In the genomic region with DNA sequence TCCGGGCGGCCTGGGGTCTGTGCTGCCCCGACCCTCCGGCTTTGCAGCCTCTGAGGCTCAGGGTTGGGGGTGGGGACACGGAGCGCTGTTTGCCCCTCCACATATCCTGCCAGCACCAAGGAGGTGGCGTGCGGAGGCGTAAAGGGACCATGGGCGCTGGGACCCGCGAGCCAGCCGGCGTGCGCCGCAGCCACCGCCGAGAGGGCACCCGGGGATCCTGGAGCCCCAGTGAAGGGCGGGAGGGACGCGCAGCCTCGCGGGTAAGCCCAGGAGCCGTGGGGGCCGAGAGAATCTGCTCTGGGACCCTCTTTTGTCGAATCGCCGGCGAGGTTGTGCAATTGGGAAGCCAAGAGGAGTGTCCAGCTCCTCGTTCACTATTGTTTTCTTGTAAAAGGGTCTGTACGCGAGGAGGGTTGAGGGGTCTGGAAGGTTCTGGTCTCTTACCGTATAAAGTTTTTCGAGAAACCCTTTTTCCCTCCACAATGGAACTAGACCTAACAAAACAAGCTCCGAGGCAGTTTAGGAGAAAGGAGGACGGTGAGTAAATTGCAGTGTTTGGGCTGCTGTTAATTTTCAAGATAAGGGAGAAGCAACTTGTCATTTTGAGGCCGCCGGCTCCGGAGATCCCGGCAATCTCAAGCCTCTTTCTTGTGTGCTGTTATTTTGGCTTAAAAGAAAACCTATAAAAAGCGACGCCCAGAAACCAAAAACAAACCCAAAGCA, we compare ENCODE assay signal across 8 cellular contexts. TPM values are rescaled to one million over a fixed set of nuclear protein-coding genes. Genes with fewer than 3 reads are reported as not detected.
DNase-seq lines count a peak whose midpoint lies in the region; ATAC-seq and TF ChIP-seq lines count a peak whose summit lies in the region.

No MANE protein-coding gene starts in this region.

- H3K9me3 ChIP-seq in HCT116 (ENCODE audit: control insufficient read depth in 1 of 2, insufficient read depth in 1 of 2, low read depth in 1 of 2, low read length in 2 of 2): no peaks in the 10 kb centered on the region

- peak overlapping the region; percentile 84 for H2AFZ ChIP-seq in HCT116 (ENCODE audit: low read depth, low read length, poor library complexity, severe bottlenecking)

- no peak for TF ChIP-seq RAD21 in HCT116 (IDR thresholded peaks at IDR 0.05; ENCODE audit: low read depth)

- CTCF ChIA-PET in HCT116 (lab: Charles Lee): no interaction called here

- peaks cover 8 to 18% of the 10 kb centered on the region in 2 experiments for H3K4me1 ChIP-seq in HCT116 (ENCODE audit: control insufficient read depth in 1 of 2, insufficient read depth in 2 of 2, low read length in 2 of 2)

- peak; percentile 58 for ATAC-seq in HCT116

- RAD21 ChIA-PET in HCT116 (lab: Charles Lee; ENCODE audit: low non-redundant PET in 1 of 2, low total read pairs in 2 of 2, uncharacterized antibody in 2 of 2, unreplicated experiment in 2 of 2): no interaction called here

- no peaks in the 10 kb centered on the region for H3K36me3 ChIP-seq in HCT116 (ENCODE audit: control insufficient read depth in 1 of 2, insufficient read depth in 2 of 2, low read length in 2 of 2)

- DNase-seq in NCI-H2171 treated with DMSO at 0.1 percent for 48 hours (lab: John Stamatoyannopoulos, UW): peak; percentile 35
- DNase-seq in NCI-H2171 (lab: John Stamatoyannopoulos, UW): no peak
- DNase-seq in HCT116 (ENCODE audit: low read depth, low spot score): no peak
- peak; percentile 15 for DNase-seq in NCI-H526 treated with DMSO at 0.1 percent for 48 hours (lab: John Stamatoyannopoulos, UW)
- DNase-seq in cerebellum (ENCODE audit: low spot score): peak; percentile 31
- peak; percentile 12 for DNase-seq in kidney glomerular epithelial cell (lab: John Stamatoyannopoulos, UW)
- DNase-seq in stimulated activated CD8-positive, alpha-beta memory T cell treated with anti-CD3 and anti-CD28 coated beads, Interleukin-4, amount 100 ng/mL, for 48 hours: peak; percentile 35
- no peak for DNase-seq in NCI-H1436 treated with DMSO at 0.1 percent for 48 hours (lab: John Stamatoyannopoulos, UW)

- H3K4me3 ChIP-seq in HCT116 (replicated peaks in 1 of 2; ENCODE audit: low read depth in 1 of 2, low read length in 2 of 2): peak overlapping the region; percentile 76 to 82

- POLR2A ChIA-PET in HCT116 (lab: Charles Lee): interaction anchor here (1.4 to 3.0 kb wide), 3 partner anchors 8 to 14 kb away, joined by 4 to 16 read pairs (median 6); no protein-coding TSS in a partner anchor

- H3K79me2 ChIP-seq in HCT116 (ENCODE audit: insufficient read depth, low read length): peaks cover 17% of the 10 kb centered on the region; the same call in 1 of the 2 replicates

- no peaks in the 10 kb centered on the region for H3K27me3 ChIP-seq in HCT116 (ENCODE audit: insufficient read depth, low read length)

- peak overlapping the region; percentile 76 for H3K9ac ChIP-seq in HCT116 (ENCODE audit: low read length)

- BruUV-seq in HCT116 (replicated peaks; lab: Mats Ljungman, UMichigan): no TSS peak

- no peaks in the 10 kb centered on the region for H4K20me1 ChIP-seq in HCT116 (ENCODE audit: insufficient read depth)

- no peak for TF ChIP-seq POLR2A in HCT116 (IDR thresholded peaks at IDR 0.05; ENCODE audit: borderline replicate concordance, extremely low read depth, insufficient read depth, insufficient read length)

- peak overlapping the region; percentile 83 for H3K27ac ChIP-seq in HCT116 (ENCODE audit: low read depth, low read length)

- H3K4me2 ChIP-seq in HCT116 (ENCODE audit: low read length): peak overlapping the region; percentile 92

- no peaks in the 10 kb centered on the region for H3K9me2 ChIP-seq in HCT116 (ENCODE audit: insufficient read depth)

- intact Hi-C loops in HCT116 (cut with micrococcal nuclease): no loop called here

- TF ChIP-seq CTCF in HCT116 (IDR thresholded peaks at IDR 0.05 in 2 of 3, conservative IDR thresholded peaks at IDR 0.05 in 1 of 3; ENCODE audit: borderline replicate concordance in 1 of 3, insufficient read depth in 1 of 3, low read depth in 2 of 3, low read length in 2 of 3): no peak

TF ChIP-seq in HCT116, 20 proteins besides CTCF, POLR2A, EP300 and RAD21:
- TF ChIP-seq TCF7L2 (IDR thresholded peaks at IDR 0.05; ENCODE audit: borderline replicate concordance, extremely low read depth, insufficient read depth, insufficient read length): no peak
- TF ChIP-seq, protein P1, sequence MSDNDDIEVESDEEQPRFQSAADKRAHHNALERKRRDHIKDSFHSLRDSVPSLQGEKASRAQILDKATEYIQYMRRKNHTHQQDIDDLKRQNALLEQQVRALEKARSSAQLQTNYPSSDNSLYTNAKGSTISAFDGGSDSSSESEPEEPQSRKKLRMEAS (IDR thresholded peaks at IDR 0.05): no peak
- no peak for TF ChIP-seq ZNF274 (IDR thresholded peaks at IDR 0.05; ENCODE audit: low read depth, low read length)
- 0 out of 2 replicates have a peak, but pooled peaks have one; percentile 14 for TF ChIP-seq CEBPB (IDR thresholded peaks at IDR 0.05; ENCODE audit: low read depth)
- no peak; the same call in 1 of the 2 replicates for TF ChIP-seq SIN3A (IDR thresholded peaks at IDR 0.05; ENCODE audit: low read depth)
- peak; percentile 64 for TF ChIP-seq ZFX (IDR thresholded peaks at IDR 0.05)
- peak; percentile 72; the same call in 1 of the 2 replicates for TF ChIP-seq EGR1 (IDR thresholded peaks at IDR 0.05; ENCODE audit: low read depth)
- TF ChIP-seq FOSL1 (IDR thresholded peaks at IDR 0.05; ENCODE audit: low read depth): no peak
- TF ChIP-seq YY1 (IDR thresholded peaks at IDR 0.05; ENCODE audit: extremely low read depth, insufficient replicate concordance, low read depth, low read length): no peak
- no peak for TF ChIP-seq POLR2AphosphoS5 (IDR thresholded peaks at IDR 0.05; ENCODE audit: low read depth, low read length)
- TF ChIP-seq JUND (IDR thresholded peaks at IDR 0.05): no peak
- no peak for TF ChIP-seq CBX3 (IDR thresholded peaks at IDR 0.05; ENCODE audit: low read depth)

RNA-seq across cellular contexts. Expression of a gene that starts 29.9 kb away (rescaled TPM):
- total RNA-seq in HCT116 (2021; ENCODE audit: unreplicated experiment): 10.6 TPM
- 2.1 and 3.6 TPM in 2 replicates for polyA plus RNA-seq in HCT116 (2012)
- 19.8 TPM for total RNA-seq in cerebellum

Comparison
In these comparisons a context has a peak if more than half of its experiments do, and no peak if none do; other contexts are left out.
1. DNase-seq: peak in NCI-H2171 treated with DMSO at 0.1 percent for 48 hours (single experiment), NCI-H526 treated with DMSO at 0.1 percent for 48 hours (single experiment), cerebellum (single experiment), kidney glomerular epithelial cell (single experiment) and stimulated activated CD8-positive, alpha-beta memory T cell treated with anti-CD3 and anti-CD28 coated beads, Interleukin-4, amount 100 ng/mL, for 48 hours (single experiment); none in NCI-H2171 (single experiment), HCT116 (single experiment) and NCI-H1436 treated with DMSO at 0.1 percent for 48 hours (single experiment).